Comparison of ENCODE assay signal across 21 cellular contexts in genomic region chr18:13587477-13587876, GRCh38.
A peak's percentile ranks its signal among the peaks of the same experiment; 100 is the strongest.
DNase-seq lines count a peak whose midpoint lies in the region; ATAC-seq, FAIRE-seq and TF ChIP-seq lines count a peak whose summit lies in the region.
"Had no signal": no experiment of that assay in that cellular context is flagged by ENCODE, and none has a peak within 500 bp of the region (broad histone marks: within the 10 kb centered on the region; RNA-seq: fewer than 3 reads in every experiment).

No MANE protein-coding gene starts in this region.

- H3K36me3 Mint-ChIP-seq in activated CD4-positive, alpha-beta memory T cell treated with anti-CD3 and anti-CD28 coated beads for 36 hours, result peaks cover 12% of the 10 kb centered on the region
- H3K36me3 Mint-ChIP-seq in chondrocyte (ENCODE audit: low read depth), result peaks cover 8% of the 10 kb centered on the region

- intact Hi-C loops in heart right ventricle (cut with DNase I), result no loop called here
- intact Hi-C loops in activated CD4-positive, alpha-beta memory T cell treated with anti-CD3 and anti-CD28 coated beads for 36 hours (cut with micrococcal nuclease), result loop anchor here (10.0 kb wide), 1 partner anchor 593 kb away; the partner anchor contains the start of gene CEP192

- no peak overlapping the region for H3K4me3 ChIP-seq in right atrium auricular region
- no peak overlapping the region for H3K4me3 ChIP-seq in heart right ventricle
- no peak overlapping the region for H3K4me3 ChIP-seq in small intestine (ENCODE audit: low read depth in 1 of 2, low read length in 2 of 2)
- H3K4me3 ChIP-seq: BLaER1 treated with 17β-estradiol and CSF1 and Interleukin-3, amounts not matched to agents 10 nM and 100 nM; K562; psoas muscle had no signal

- H3K27me3 ChIP-seq in right atrium auricular region, result no peaks in the 10 kb centered on the region
- H3K27me3 ChIP-seq in heart right ventricle, result no peaks in the 10 kb centered on the region
- no peaks in the 10 kb centered on the region for H3K27me3 ChIP-seq in small intestine (ENCODE audit: control insufficient read depth in 2 of 2, insufficient read depth in 2 of 2, low read length in 2 of 2)
- H3K27me3 ChIP-seq: BLaER1 treated with 17β-estradiol and CSF1 and Interleukin-3, amounts not matched to agents 10 nM and 100 nM had no signal

- H3K36me3 ChIP-seq in right atrium auricular region (no peaks in the 10 kb centered on the region), heart right ventricle (no peaks in the 10 kb centered on the region), small intestine (ENCODE audit: control insufficient read depth in 2 of 2, insufficient read depth in 2 of 2, low read length in 2 of 2) (no peaks in the 10 kb centered on the region)

- 94 to 98% methylated on average over 3 of the region's 3 CpGs for WGBS in heart right ventricle, 2 donors
- WGBS in small intestine, 3 donors, result 86 to 91% (median 90%) methylated on average over 3 of the region's 3 CpGs

- TF ChIP-seq CTCF in right atrium auricular region (IDR thresholded peaks at IDR 0.05) (no peak), heart right ventricle (IDR thresholded peaks at IDR 0.05) (no peak), chondrocyte (IDR thresholded peaks at IDR 0.05) (no peak)

- CTCF ChIA-PET in activated CD4-positive, alpha-beta memory T cell treated with anti-CD3 and anti-CD28 coated beads for 36 hours (lab: Charles Lee), result interaction anchor here (1.5 to 1.6 kb wide), 2 partner anchors 10 to 15 kb away, joined by 3 to 4 read pairs; no protein-coding TSS in a partner anchor

- peaks cover 71% of the 10 kb centered on the region for H3K4me1 Mint-ChIP-seq in activated CD4-positive, alpha-beta memory T cell treated with anti-CD3 and anti-CD28 coated beads for 36 hours (ENCODE audit: low read depth)
- H3K4me1 Mint-ChIP-seq in chondrocyte (ENCODE audit: low read depth), result peaks cover 25% of the 10 kb centered on the region
- H3K4me1 Mint-ChIP-seq: neural crest cell had no signal

- H3K9me3 Mint-ChIP-seq in activated CD4-positive, alpha-beta memory T cell treated with anti-CD3 and anti-CD28 coated beads for 36 hours, result no peaks in the 10 kb centered on the region
- H3K9me3 Mint-ChIP-seq in chondrocyte (ENCODE audit: low read depth), result no peaks in the 10 kb centered on the region
- H3K9me3 Mint-ChIP-seq: neural crest cell had no signal

- H3K27me3 Mint-ChIP-seq in activated CD4-positive, alpha-beta memory T cell treated with anti-CD3 and anti-CD28 coated beads for 36 hours, result peaks cover 1% of the 10 kb centered on the region
- H3K27me3 Mint-ChIP-seq in chondrocyte (ENCODE audit: low read depth), result no peaks in the 10 kb centered on the region

- DNase-seq in right atrium auricular region (ENCODE audit: low spot score) (peak; percentile 1), heart right ventricle (no peak), chondrocyte (ENCODE audit: low spot score) (no peak), HuH-7 (ENCODE audit: low spot score) (no peak), small intestine (no peak), SK-N-DZ (ENCODE audit: low spot score) (no peak)
- DNase-seq in activated CD4-positive, alpha-beta memory T cell treated with anti-CD3 and anti-CD28 coated beads for 36 hours, result no peak
- DNase-seq: activated CD4-positive, alpha-beta T cell treated with anti-CD3 and anti-CD28 coated beads for 4 hours; activated naive CD4-positive, alpha-beta T cell treated with Interleukin-2 at 50 U/mL for 16 hours; central memory CD4-positive, alpha-beta T cell; NCI-H1436 treated with DMSO at 0.1 percent for 48 hours; NK-92 treated with Interleukin-12 subunit alpha and Interleukin-12 subunit beta, amount 100 ng/mL, for 24 hours; psoas muscle had no signal

- ATAC-seq in heart right ventricle, result no peak
- ATAC-seq: K562, psoas muscle had no signal

- H3K27ac Mint-ChIP-seq in activated CD4-positive, alpha-beta memory T cell treated with anti-CD3 and anti-CD28 coated beads for 36 hours, result peak overlapping the region; percentile 21
- peak overlapping the region; percentile 47 for H3K27ac Mint-ChIP-seq in chondrocyte (ENCODE audit: unreplicated experiment)

- no peak overlapping the region for H3K27ac ChIP-seq in right atrium auricular region
- H3K27ac ChIP-seq in heart right ventricle, result no peak overlapping the region
- H3K27ac ChIP-seq in small intestine (ENCODE audit: low read depth in 1 of 2, low read length in 1 of 2), result no peak overlapping the region
- H3K27ac ChIP-seq: psoas muscle had no signal

- no peak overlapping the region for H3K4me3 Mint-ChIP-seq in activated CD4-positive, alpha-beta memory T cell treated with anti-CD3 and anti-CD28 coated beads for 36 hours
- no peak overlapping the region for H3K4me3 Mint-ChIP-seq in chondrocyte (ENCODE audit: unreplicated experiment)
- H3K4me3 Mint-ChIP-seq: neural crest cell had no signal

- POLR2A ChIA-PET in activated CD4-positive, alpha-beta memory T cell treated with anti-CD3 and anti-CD28 coated beads for 36 hours (lab: Charles Lee), result interaction anchor here (1.1 to 1.6 kb wide), 3 partner anchors 21 to 25 kb away, joined by 3 to 6 read pairs (median 6); no protein-coding TSS in a partner anchor

- FAIRE-seq in small intestine (lab: Jason Lieb, UNC), result no peak
- FAIRE-seq: astrocyte, GM12892, H54, K562, keratinocyte, RCC 7860 had no signal

- H3K4me1 ChIP-seq in right atrium auricular region (peaks cover 0 to 35% of the 10 kb centered on the region in 2 donors), heart right ventricle (peaks cover 0 to 56% (median 26%) of the 10 kb centered on the region in 9 donors), small intestine (ENCODE audit: control insufficient read depth in 2 of 2, insufficient read depth in 1 of 2, low read depth in 1 of 2, low read length in 1 of 2) (no peaks in the 10 kb centered on the region)
- H3K4me1 ChIP-seq: psoas muscle had no signal

- H3K9me3 ChIP-seq in right atrium auricular region, result no peaks in the 10 kb centered on the region
- no peaks in the 10 kb centered on the region for H3K9me3 ChIP-seq in heart right ventricle
- no peaks in the 10 kb centered on the region for H3K9me3 ChIP-seq in small intestine (ENCODE audit: control insufficient read depth, low read depth)
- H3K9me3 ChIP-seq: BLaER1 treated with 17β-estradiol and CSF1 and Interleukin-3, amounts not matched to agents 10 nM and 100 nM; psoas muscle had no signal
